ENCODE assay signal across 20 cellular contexts in the genomic region with DNA sequence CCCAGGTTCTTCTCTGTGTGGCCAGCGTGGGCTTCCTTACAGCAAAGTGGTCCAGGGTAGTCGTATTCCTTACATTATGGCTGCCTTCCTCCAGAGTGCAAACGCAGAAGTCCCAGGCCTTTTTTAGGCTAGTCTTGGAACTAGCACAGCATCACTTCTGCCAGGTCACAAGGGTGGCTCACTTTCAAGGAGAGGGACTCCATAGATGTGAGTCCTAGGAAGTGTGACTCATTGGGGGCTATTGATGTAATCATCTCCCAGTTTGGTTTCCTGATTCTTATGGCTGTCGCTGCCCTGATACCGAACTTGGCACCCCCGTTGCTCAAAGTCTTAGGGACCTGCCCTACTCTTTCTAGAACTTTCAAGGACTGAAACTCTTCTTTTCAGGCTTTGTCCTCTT.
"Had no signal": no experiment of that assay in that cellular context is flagged by ENCODE, and none has a peak within 500 bp of the region (broad histone marks: within the 10 kb centered on the region; RNA-seq: fewer than 3 reads in every experiment).

No MANE protein-coding gene starts in this region.

- H3K36me3 ChIP-seq: esophagus squamous epithelium, lower lobe of right lung, tibial artery had no signal

- H3K4me1 ChIP-seq: esophagus squamous epithelium, lower lobe of right lung, tibial artery had no signal

- H3K4me3 ChIP-seq: esophagus squamous epithelium, lower lobe of right lung, tibial artery had no signal

- H3K27me3 ChIP-seq: esophagus squamous epithelium, tibial artery had no signal

- H3K27ac ChIP-seq: esophagus squamous epithelium, lower lobe of right lung, tibial artery had no signal

- ATAC-seq: activated CD4-positive, alpha-beta T cell treated with anti-CD3 and anti-CD28 coated beads for 36 hours; activated T-helper 17 cell treated with anti-CD3 and anti-CD28 coated beads, Interleukin-2, amount 50 U/mL, for 72 hours; effector memory CD8-positive, alpha-beta T cell; left colon; lower lobe of right lung; natural killer cell; stimulated activated naive CD8-positive, alpha-beta T cell treated with anti-CD3 and anti-CD28 coated beads, Interleukin-15, Interleukin-2, amounts not matched to agents 100 U/mL and 50 U/mL, for 24 hours; WTC11 had no signal

- DNase-seq: activated CD4-positive, alpha-beta T cell treated with anti-CD3 and anti-CD28 coated beads for 36 hours; activated CD4-positive, alpha-beta T cell treated with anti-CD3 and anti-CD28 coated beads, Interleukin-2, amount 50 U/mL, for 48 hours; activated naive CD4-positive, alpha-beta T cell; activated naive CD8-positive, alpha-beta T cell treated with anti-CD3 and anti-CD28 coated beads for 36 hours; activated T-cell treated with anti-CD3 and anti-CD28 coated beads, Interleukin-2, amount 50 U/mL, for 1 hour; amniotic stem cell; dermis blood vessel endothelial cell; effector memory CD8-positive, alpha-beta T cell; esophagus squamous epithelium; foreskin fibroblast; left colon; lower lobe of right lung; natural killer cell; posterior cingulate gyrus; retina; stimulated activated naive CD8-positive, alpha-beta T cell treated with anti-CD3 and anti-CD28 coated beads, Interleukin-15, Interleukin-2, amounts not matched to agents 100 U/mL and 50 U/mL, for 24 hours; T-helper 2 cell; tibial artery had no signal

- H3K9me3 ChIP-seq: esophagus squamous epithelium, lower lobe of right lung, tibial artery had no signal
